1 cellular context compared by ENCODE assay signal in genomic region chr5:100130307-100130706, GRCh38.
TF ChIP-seq lines count a peak whose summit lies in the region.

No MANE protein-coding gene starts in this region.

TF ChIP-seq in HepG2, 621 proteins besides CTCF, POLR2A, EP300 and RAD21 (continued from another document):
- TF ChIP-seq ZBTB4 (CRISPR knock-in tag; IDR thresholded peaks at IDR 0.05; ENCODE audit: borderline replicate concordance): no peak
- no peak for TF ChIP-seq ZNF362 (CRISPR knock-in tag; IDR thresholded peaks at IDR 0.05; ENCODE audit: borderline replicate concordance)
- TF ChIP-seq MAFK (conservative IDR thresholded peaks at IDR 0.05 in 1 of 2, IDR thresholded peaks at IDR 0.05 in 1 of 2; ENCODE audit: low read length in 2 of 2): peak; percentile 44 to 79; a peak in 3 of 4 replicates
- no peak for TF ChIP-seq FLYWCH1 (CRISPR knock-in tag; IDR thresholded peaks at IDR 0.05)
- TF ChIP-seq HMGXB3 (CRISPR knock-in tag; IDR thresholded peaks at IDR 0.05; ENCODE audit: borderline replicate concordance): no peak
TF ChIP-seq in HepG2: peak in this region for 2.
